8 cellular contexts compared by ENCODE assay signal in the genomic region with DNA sequence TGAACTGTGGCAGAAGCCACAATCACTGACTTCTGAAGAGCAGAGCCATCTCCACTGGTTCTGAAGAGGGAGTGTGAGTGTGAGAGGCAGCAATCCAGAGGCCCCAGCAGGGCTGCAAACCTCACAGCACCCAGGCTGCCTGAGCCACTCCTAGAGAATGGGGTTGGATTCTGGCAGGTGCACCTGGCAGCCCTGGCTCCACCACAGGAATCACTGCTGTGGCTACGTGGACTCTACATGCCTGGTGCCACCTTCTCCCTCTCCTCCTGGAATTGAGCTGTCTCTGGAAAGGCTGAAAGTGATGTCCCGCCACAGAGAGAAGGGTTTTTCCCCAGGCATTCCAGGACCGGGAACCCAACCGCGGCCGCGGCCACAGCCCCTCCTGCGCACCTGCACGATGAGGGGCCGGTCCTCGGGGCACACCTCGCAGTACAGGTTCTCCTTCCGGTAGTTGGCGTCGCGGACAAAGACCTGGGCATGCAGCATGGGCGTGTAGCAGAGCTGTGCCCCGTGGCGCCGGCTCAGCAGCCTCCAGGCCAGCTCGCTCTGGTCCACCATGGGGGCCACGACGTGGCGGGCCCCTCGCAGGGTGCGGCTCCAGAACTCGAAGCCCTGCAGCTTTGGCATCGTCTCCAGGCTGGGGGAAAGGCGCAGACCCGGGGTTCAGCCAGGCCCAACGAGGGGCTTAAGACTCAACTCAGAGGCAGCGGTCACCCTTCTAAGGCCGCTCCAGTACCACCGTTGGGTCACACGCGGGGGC. TPM values are rescaled to one million over a fixed set of nuclear protein-coding genes. Genes with fewer than 3 reads are reported as not detected.
A peak's percentile ranks its signal among the peaks of the same experiment; 100 is the strongest.
DNase-seq lines count a peak whose midpoint lies in the region; ATAC-seq and TF ChIP-seq lines count a peak whose summit lies in the region.

No MANE protein-coding gene starts in this region.

- H3K27ac ChIP-seq in HUES48 (ENCODE audit: low read depth, low read length) (no peak overlapping the region), upper lobe of left lung (peak overlapping the region; percentile 70 to 92 (median 80))

- H3K27me3 ChIP-seq in HUES48 (ENCODE audit: control insufficient read depth, insufficient read depth, low read length) (no peaks in the 10 kb centered on the region), adipocyte (replicated peaks; ENCODE audit: control insufficient read depth, insufficient read depth, low read length) (no peaks in the 10 kb centered on the region), upper lobe of left lung (no peaks in the 10 kb centered on the region)

- DNase-seq in AG08396 (ENCODE audit: low spot score) (peak; percentile 52), adipocyte (ENCODE audit: low read depth) (peak; percentile 4), left lobe of liver (ENCODE audit: low spot score) (no peak), upper lobe of left lung (peak in 1 of 2 donors; percentile 81)

- H3K9me3 ChIP-seq in HUES48 (ENCODE audit: control insufficient read depth, insufficient read depth, low read length) (no peaks in the 10 kb centered on the region), adipocyte (ENCODE audit: control insufficient read depth, low read length) (no peaks in the 10 kb centered on the region), upper lobe of left lung (no peaks in the 10 kb centered on the region)

- TF ChIP-seq POLR2A in upper lobe of left lung (IDR thresholded peaks at IDR 0.05): no peak

- no peak for TF ChIP-seq CTCF in upper lobe of left lung (IDR thresholded peaks at IDR 0.05)

- H3K36me3 ChIP-seq in HUES48 (ENCODE audit: control insufficient read depth, insufficient read depth, low read length) (peaks cover 48% of the 10 kb centered on the region), adipocyte (ENCODE audit: control insufficient read depth, insufficient read depth, low read length, severe bottlenecking) (peaks cover 38% of the 10 kb centered on the region), upper lobe of left lung (peaks cover 7 to 47% (median 35%) of the 10 kb centered on the region in 4 donors)

- H3K9ac ChIP-seq in HUES48 (ENCODE audit: low read depth, low read length) (peak overlapping the region; percentile 55), adipocyte (ENCODE audit: low read length) (peak overlapping the region; percentile 96)

- H3K4me3 ChIP-seq in HUES48 (ENCODE audit: low read depth, low read length) (peak overlapping the region; percentile 69), adipocyte (ENCODE audit: low read length) (peak overlapping the region; percentile 89), upper lobe of left lung (peak overlapping the region; percentile 63 to 99 (median 77))

- no peak for TF ChIP-seq EP300 in upper lobe of left lung (IDR thresholded peaks at IDR 0.05)

- 29 to 40% methylated on average over 17 to 21 of the region's 36 CpGs for WGBS in upper lobe of left lung, 2 donors

- H3K4me1 ChIP-seq in HUES48 (ENCODE audit: control insufficient read depth, insufficient read depth, low read length) (no peaks in the 10 kb centered on the region), adipocyte (ENCODE audit: control insufficient read depth, insufficient read depth, low read length) (peaks cover 22% of the 10 kb centered on the region), upper lobe of left lung (peaks cover 22 to 34% (median 22%) of the 10 kb centered on the region in 4 donors)

- peak; percentile 61 for ATAC-seq in left lobe of liver
- peak in 1 of 2 donors; percentile 44 for ATAC-seq in upper lobe of left lung (ENCODE audit: low FRiP score in 2 of 2)
- no peak for ATAC-seq in GM21367 (IDR thresholded peaks at IDR 0.05; ENCODE audit: unreplicated experiment)
- ATAC-seq in HG02973 (IDR thresholded peaks at IDR 0.05; ENCODE audit: unreplicated experiment): no peak
- ATAC-seq in GM19455 (IDR thresholded peaks at IDR 0.05; ENCODE audit: unreplicated experiment): no peak

RNA-seq across cellular contexts. Expression of a gene that starts 1.0 kb away (rescaled TPM):
- total RNA-seq in left lobe of liver: 121 TPM
- 100 to 1,000 TPM in 3 of 6 donors, 10 to 100 TPM in 3; 53.5 to 183 (median 106) TPM for total RNA-seq in upper lobe of left lung

RNA-seq across cellular contexts. Expression of a gene that starts 12.9 kb away (rescaled TPM):
- total RNA-seq in left lobe of liver (84.1 TPM), upper lobe of left lung (100 to 1,000 TPM in 4 of 6 donors, 10 to 100 TPM in 2; 55.2 to 147 (median 108) TPM)

RNA-seq across cellular contexts. Expression of a gene that starts 13.0 kb away (rescaled TPM):
- total RNA-seq in left lobe of liver (45.8 TPM), upper lobe of left lung (100 to 1,000 TPM in 1 of 6 donors, 10 to 100 TPM in 5; 25.0 to 101 (median 37.5) TPM)

RNA-seq across cellular contexts. Expression of a gene that starts 27.1 kb away (rescaled TPM):
- total RNA-seq in left lobe of liver (1,477 TPM), upper lobe of left lung (100 to 1,000 TPM; 122 to 358 (median 211) TPM)

RNA-seq across cellular contexts. Expression of a gene that starts 33.1 kb away (rescaled TPM):
- total RNA-seq in left lobe of liver (8.7 TPM), upper lobe of left lung (10 to 100 TPM in 2 of 6 donors, 1 to 10 TPM in 4; 3.0 to 12.6 (median 7.1) TPM)
